In the genomic region with DNA sequence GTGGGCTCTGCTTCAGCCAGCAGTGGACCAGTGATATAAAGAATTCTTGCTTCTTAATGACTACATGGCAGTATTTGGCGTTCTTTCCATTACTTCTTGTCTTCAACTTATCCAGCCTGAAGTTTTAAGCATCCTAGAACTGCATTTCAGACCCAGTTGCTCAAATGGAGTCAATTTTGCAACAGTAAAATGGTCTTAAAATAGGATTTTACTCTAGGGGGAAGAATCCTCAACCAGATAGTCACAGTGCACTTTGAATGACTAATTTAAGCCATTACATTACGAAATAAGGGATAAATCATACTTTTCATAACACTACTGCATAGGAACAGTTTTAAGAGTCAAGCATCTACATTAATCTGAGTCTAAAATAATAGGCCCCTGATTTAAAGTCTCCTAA, we compare ENCODE assay signal across 9 cellular contexts. TPM values are rescaled to one million over a fixed set of nuclear protein-coding genes. Genes with fewer than 3 reads are reported as not detected.
A peak's percentile ranks its signal among the peaks of the same experiment; 100 is the strongest.
DNase-seq lines count a peak whose midpoint lies in the region; ATAC-seq and TF ChIP-seq lines count a peak whose summit lies in the region.
"Had no signal": no experiment of that assay in that cellular context is flagged by ENCODE, and none has a peak within 500 bp of the region (broad histone marks: within the 10 kb centered on the region; RNA-seq: fewer than 3 reads in every experiment).

No MANE protein-coding gene starts in this region.

- peak overlapping the region; percentile 58 to 100 (median 98) for H3K27ac ChIP-seq in gastroesophageal sphincter

- no peak for DNase-seq in T-helper 2 cell treated with Interferon-gamma antibody and Interleukin-4, amounts not matched to agents 5 μg/mL and 100 μg/mL, for 36 hours (ENCODE audit: low spot score)
- no peak for DNase-seq in T-helper 2 cell
- DNase-seq in activated B cell treated with CpG ODN at 0.5 μM for 24 hours: no peak
- no peak for DNase-seq in stimulated activated naive CD8-positive, alpha-beta T cell treated with anti-CD3 and anti-CD28 coated beads, Interleukin-15, amount 100 ng/mL, for 72 hours
- DNase-seq in NCI-H774 (lab: John Stamatoyannopoulos, UW): no peak
- DNase-seq in ureter (ENCODE audit: low spot score): no peak
- DNase-seq: Peyer's patch had no signal

- WGBS in gastroesophageal sphincter (ENCODE audit: low coverage in 1 of 2), 2 donors: 40 to 52% methylated on average over 2 of the region's 2 CpGs

- H3K4me3 ChIP-seq in gastroesophageal sphincter: peak overlapping the region in 1 of 2 donors; percentile 96

- H3K4me3 Mint-ChIP-seq in T-helper 2 cell treated with Interferon-gamma antibody and Interleukin-4, amounts not matched to agents 5 μg/mL and 100 μg/mL, for 36 hours: peak overlapping the region; percentile 98
- peak overlapping the region; percentile 99 for H3K4me3 Mint-ChIP-seq in activated B cell treated with CpG ODN at 0.5 μM for 24 hours
- peak overlapping the region; percentile 92 to 97 for H3K4me3 Mint-ChIP-seq in stimulated activated naive CD8-positive, alpha-beta T cell treated with anti-CD3 and anti-CD28 coated beads, Interleukin-15, amount 100 ng/mL, for 72 hours

- H3K4me1 Mint-ChIP-seq in T-helper 2 cell treated with Interferon-gamma antibody and Interleukin-4, amounts not matched to agents 5 μg/mL and 100 μg/mL, for 36 hours (ENCODE audit: low read depth): peaks cover 33% of the 10 kb centered on the region
- H3K4me1 Mint-ChIP-seq in activated B cell treated with CpG ODN at 0.5 μM for 24 hours: peaks cover 18% of the 10 kb centered on the region
- peaks cover 41% of the 10 kb centered on the region for H3K4me1 Mint-ChIP-seq in stimulated activated naive CD8-positive, alpha-beta T cell treated with anti-CD3 and anti-CD28 coated beads, Interleukin-15, amount 100 ng/mL, for 72 hours

- no peaks in the 10 kb centered on the region for H3K27me3 ChIP-seq in gastroesophageal sphincter
- H3K27me3 ChIP-seq: Peyer's patch had no signal

- TF ChIP-seq CTCF in activated B cell treated with CpG ODN at 0.5 μM for 24 hours (IDR thresholded peaks at IDR 0.05): no peak
- TF ChIP-seq CTCF in gastroesophageal sphincter (IDR thresholded peaks at IDR 0.05): peak in 1 of 4 experiments; percentile 8

- no peak for TF ChIP-seq EP300 in gastroesophageal sphincter (IDR thresholded peaks at IDR 0.05)

- H3K4me1 ChIP-seq in gastroesophageal sphincter: peaks cover 0 to 20% (median 2%) of the 10 kb centered on the region in 3 donors

- H3K9me3 ChIP-seq in gastroesophageal sphincter: no peaks in the 10 kb centered on the region
- H3K9me3 ChIP-seq: Peyer's patch had no signal

- H3K27ac Mint-ChIP-seq in T-helper 2 cell treated with Interferon-gamma antibody and Interleukin-4, amounts not matched to agents 5 μg/mL and 100 μg/mL, for 36 hours: no peak overlapping the region
- no peak overlapping the region for H3K27ac Mint-ChIP-seq in activated B cell treated with CpG ODN at 0.5 μM for 24 hours
- peak overlapping the region in 1 of 2 donors; percentile 57 for H3K27ac Mint-ChIP-seq in stimulated activated naive CD8-positive, alpha-beta T cell treated with anti-CD3 and anti-CD28 coated beads, Interleukin-15, amount 100 ng/mL, for 72 hours

- no peaks in the 10 kb centered on the region for H3K9me3 Mint-ChIP-seq in T-helper 2 cell treated with Interferon-gamma antibody and Interleukin-4, amounts not matched to agents 5 μg/mL and 100 μg/mL, for 36 hours
- H3K9me3 Mint-ChIP-seq in activated B cell treated with CpG ODN at 0.5 μM for 24 hours: no peaks in the 10 kb centered on the region
- H3K9me3 Mint-ChIP-seq in stimulated activated naive CD8-positive, alpha-beta T cell treated with anti-CD3 and anti-CD28 coated beads, Interleukin-15, amount 100 ng/mL, for 72 hours: no peaks in the 10 kb centered on the region

- peaks cover 16% of the 10 kb centered on the region for H3K27me3 Mint-ChIP-seq in T-helper 2 cell treated with Interferon-gamma antibody and Interleukin-4, amounts not matched to agents 5 μg/mL and 100 μg/mL, for 36 hours (ENCODE audit: low read depth)
- peaks cover 8% of the 10 kb centered on the region for H3K27me3 Mint-ChIP-seq in activated B cell treated with CpG ODN at 0.5 μM for 24 hours
- no peaks in the 10 kb centered on the region for H3K27me3 Mint-ChIP-seq in stimulated activated naive CD8-positive, alpha-beta T cell treated with anti-CD3 and anti-CD28 coated beads, Interleukin-15, amount 100 ng/mL, for 72 hours

- peaks cover 9% of the 10 kb centered on the region for H3K36me3 Mint-ChIP-seq in T-helper 2 cell treated with Interferon-gamma antibody and Interleukin-4, amounts not matched to agents 5 μg/mL and 100 μg/mL, for 36 hours (ENCODE audit: low read depth)
- H3K36me3 Mint-ChIP-seq in activated B cell treated with CpG ODN at 0.5 μM for 24 hours (ENCODE audit: low read depth): peaks cover 18% of the 10 kb centered on the region

- ATAC-seq in activated B cell treated with CpG ODN at 0.5 μM for 24 hours (ENCODE audit: low read depth) (no peak), gastroesophageal sphincter (no peak), GM21619 (IDR thresholded peaks at IDR 0.05; ENCODE audit: unreplicated experiment) (no peak)
- no peak for ATAC-seq in stimulated activated naive CD8-positive, alpha-beta T cell treated with anti-CD3 and anti-CD28 coated beads, Interleukin-15, amount 100 ng/mL, for 72 hours

- POLR2A ChIA-PET in activated B cell treated with CpG ODN at 0.5 μM for 24 hours (lab: Charles Lee): interaction anchor here (0.5 to 4.8 kb wide), 2 partner anchors 28 to 134 kb away, joined by 3 to 25 read pairs; no protein-coding TSS in a partner anchor

- no peaks in the 10 kb centered on the region for H3K36me3 ChIP-seq in gastroesophageal sphincter
- H3K36me3 ChIP-seq: Peyer's patch had no signal

- TF ChIP-seq POLR2A in gastroesophageal sphincter (IDR thresholded peaks at IDR 0.05): no peak

- CTCF ChIA-PET in activated B cell treated with CpG ODN at 0.5 μM for 24 hours (lab: Charles Lee): interaction anchor here (1.1 to 2.4 kb wide), 2 partner anchors 40 to 73 kb away, joined by 3 to 8 read pairs; no protein-coding TSS in a partner anchor

- intact Hi-C loops in activated B cell treated with CpG ODN at 0.5 μM for 24 hours (cut with micrococcal nuclease): loop anchor here (2.0 to 10.0 kb wide), 5 partner anchors 75 to 1461 kb away; no protein-coding TSS in a partner anchor

RNA-seq across cellular contexts. Expression of a gene that starts 1.5 kb away (rescaled TPM):
- total RNA-seq in activated B cell treated with CpG ODN at 0.5 μM for 24 hours (235 and 238 TPM in 2 replicates), gastroesophageal sphincter (100 to 1,000 TPM in 2 of 4 donors, 10 to 100 TPM in 2; 90.5 to 133 (median 98.5) TPM), ureter (283 TPM)
